16 cellular contexts compared by ENCODE assay signal in genomic region chr4:68720723-68721122, GRCh38. TPM values are rescaled to one million over a fixed set of nuclear protein-coding genes. Genes with fewer than 3 reads are reported as not detected.
"Had no signal": no experiment of that assay in that cellular context is flagged by ENCODE, and none has a peak within 500 bp of the region (broad histone marks: within the 10 kb centered on the region; RNA-seq: fewer than 3 reads in every experiment).

No MANE protein-coding gene starts in this region.

RNA-seq across cellular contexts. Expression of gene UGT2B15, which starts 50.3 kb away (rescaled TPM):
- total RNA-seq: activated naive CD4-positive, alpha-beta T cell treated with anti-CD3 and anti-CD28 coated beads for 36 hours; activated naive CD4-positive, alpha-beta T cell treated with anti-CD3 and anti-CD28 coated beads, Interleukin-2, amount 50 U/mL, for 72 hours; activated naive CD8-positive, alpha-beta T cell treated with anti-CD3 and anti-CD28 coated beads for 36 hours; activated naive CD8-positive, alpha-beta T cell treated with anti-CD3 and anti-CD28 coated beads, Interleukin-2, amount 10 ng/mL, durations not matched to agents 7 days and 5 days; activated T-cell treated with anti-CD3 and anti-CD28 coated beads, Interleukin-2, amount 50 U/mL, for 72 hours; activated T-helper 1 cell treated with anti-CD3 and anti-CD28 coated beads, Interleukin-12 subunit alpha, Interleukin-12 subunit beta, Interleukin-2, Interleukin-4 antibody, amounts not matched to agents 30 ng/mL and 10 ng/mL and 1 ng/mL, durations not matched to agents 14 hours and 24 hours and 36 hours; activated T-helper 17 cell treated with anti-CD3 and anti-CD28 coated beads, Interleukin-2, amount 50 U/mL, for 72 hours; activated T-helper 2 cell treated with anti-CD3 and anti-CD28 coated beads, Interferon-gamma antibody, Interleukin-2, Interleukin-4, amounts not matched to agents 10 μg/mL and 5 μg/mL and 100 μg/mL, durations not matched to agents 14 hours and 24 hours and 36 hours; aorta; astrocyte; bronchial epithelial cell; cardiac muscle cell; cardiac septum; cerebellum; chondrocyte had no signal
- polyA plus RNA-seq: adrenal gland, cardiac muscle cell had no signal
